ENCODE assay signal across 8 cellular contexts in the genomic region with DNA sequence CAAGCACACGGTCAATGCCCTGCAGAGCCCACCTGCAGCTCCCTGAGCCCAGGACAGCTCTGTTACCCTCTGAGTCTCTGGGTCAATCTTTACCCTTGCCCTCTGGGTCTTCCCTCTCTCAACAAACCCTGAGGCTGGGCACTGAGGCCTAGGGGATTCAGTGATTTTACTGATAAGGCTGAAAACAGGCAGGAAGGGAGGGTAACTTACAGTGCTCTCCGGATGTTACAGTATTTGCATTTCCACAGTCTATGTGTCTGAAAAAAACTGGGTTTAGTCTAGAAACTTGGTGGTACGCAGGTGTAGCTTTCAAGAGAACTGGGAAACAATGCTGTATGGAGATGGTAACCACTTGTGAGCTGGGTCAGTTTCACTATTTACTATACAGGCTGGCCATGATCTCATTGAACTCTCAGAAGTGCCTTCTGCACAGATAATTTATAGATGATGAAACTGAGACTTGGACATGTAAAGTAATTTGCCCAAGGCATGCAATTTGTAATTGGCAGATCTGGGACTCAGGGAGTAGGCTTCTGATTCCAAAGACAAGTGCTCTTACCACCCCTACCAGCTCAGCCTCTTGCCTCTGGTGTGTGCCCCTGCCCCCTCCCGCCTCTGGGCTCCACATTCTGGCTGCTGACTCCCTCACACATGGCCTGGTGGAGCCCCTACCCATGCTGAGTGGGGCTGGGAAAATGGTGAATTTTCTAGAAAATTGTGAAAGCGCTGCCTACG. TPM values are rescaled to one million over a fixed set of nuclear protein-coding genes. Genes with fewer than 3 reads are reported as not detected.
DNase-seq lines count a peak whose midpoint lies in the region; ATAC-seq and TF ChIP-seq lines count a peak whose summit lies in the region.

No MANE protein-coding gene starts in this region.

- H3K27me3 Mint-ChIP-seq in activated T-helper 2 cell treated with anti-CD3 and anti-CD28 coated beads, Interferon-gamma antibody, Interleukin-2, Interleukin-4, amounts not matched to agents 10 μg/mL and 5 μg/mL and 100 μg/mL, durations not matched to agents 14 hours and 24 hours and 36 hours (ENCODE audit: low read depth) = peaks cover 7% of the 10 kb centered on the region
- H3K27me3 Mint-ChIP-seq in CD14-positive monocyte (ENCODE audit: low read depth in 3 of 3) = peaks cover 4 to 13% (median 8%) of the 10 kb centered on the region in 3 donors

- peak overlapping the region; percentile 28 for H3K4me3 Mint-ChIP-seq in activated T-helper 2 cell treated with anti-CD3 and anti-CD28 coated beads, Interferon-gamma antibody, Interleukin-2, Interleukin-4, amounts not matched to agents 10 μg/mL and 5 μg/mL and 100 μg/mL, durations not matched to agents 14 hours and 24 hours and 36 hours (ENCODE audit: low read depth)
- no peak overlapping the region for H3K4me3 Mint-ChIP-seq in CD14-positive monocyte

- no peak for TF ChIP-seq CTCF in CD14-positive monocyte (IDR thresholded peaks at IDR 0.05)

- intact Hi-C loops in activated T-helper 2 cell treated with anti-CD3 and anti-CD28 coated beads, Interferon-gamma antibody, Interleukin-2, Interleukin-4, amounts not matched to agents 10 μg/mL and 5 μg/mL and 100 μg/mL, durations not matched to agents 14 hours and 24 hours and 36 hours (cut with micrococcal nuclease) = loop anchor here (1.0 kb wide), 1 partner anchor 19 kb away; no protein-coding TSS in a partner anchor
- intact Hi-C loops in CD14-positive monocyte (cut with micrococcal nuclease) = no loop called here

- ATAC-seq in GM19455 (IDR thresholded peaks at IDR 0.05; ENCODE audit: unreplicated experiment) (peak; percentile 78), HG03442 (IDR thresholded peaks at IDR 0.05; ENCODE audit: unreplicated experiment) (peak; percentile 81)

- DNase-seq in EH (ENCODE audit: low read depth) (peak; percentile 22), hepatic stellate cell (ENCODE audit: low spot score) (no peak), midbrain (lab: John Stamatoyannopoulos, UW) (no peak), CD14-positive monocyte (ENCODE audit: low spot score) (no peak), HT-29 (ENCODE audit: low spot score) (no peak)
- no peak for DNase-seq in activated T-helper 2 cell treated with anti-CD3 and anti-CD28 coated beads, Interferon-gamma antibody, Interleukin-2, Interleukin-4, amounts not matched to agents 10 μg/mL and 5 μg/mL and 100 μg/mL, durations not matched to agents 14 hours and 24 hours and 36 hours (ENCODE audit: low spot score)

- H3K27ac Mint-ChIP-seq in activated T-helper 2 cell treated with anti-CD3 and anti-CD28 coated beads, Interferon-gamma antibody, Interleukin-2, Interleukin-4, amounts not matched to agents 10 μg/mL and 5 μg/mL and 100 μg/mL, durations not matched to agents 14 hours and 24 hours and 36 hours = peak overlapping the region; percentile 84
- no peak overlapping the region for H3K27ac Mint-ChIP-seq in CD14-positive monocyte

- no peaks in the 10 kb centered on the region for H3K9me3 Mint-ChIP-seq in activated T-helper 2 cell treated with anti-CD3 and anti-CD28 coated beads, Interferon-gamma antibody, Interleukin-2, Interleukin-4, amounts not matched to agents 10 μg/mL and 5 μg/mL and 100 μg/mL, durations not matched to agents 14 hours and 24 hours and 36 hours
- peaks cover 0 to 1% (median 0%) of the 10 kb centered on the region in 7 donors for H3K9me3 Mint-ChIP-seq in CD14-positive monocyte

- no peaks in the 10 kb centered on the region for H3K36me3 Mint-ChIP-seq in activated T-helper 2 cell treated with anti-CD3 and anti-CD28 coated beads, Interferon-gamma antibody, Interleukin-2, Interleukin-4, amounts not matched to agents 10 μg/mL and 5 μg/mL and 100 μg/mL, durations not matched to agents 14 hours and 24 hours and 36 hours (ENCODE audit: low read depth)
- H3K36me3 Mint-ChIP-seq in CD14-positive monocyte = no peaks in the 10 kb centered on the region

- H3K4me1 Mint-ChIP-seq in activated T-helper 2 cell treated with anti-CD3 and anti-CD28 coated beads, Interferon-gamma antibody, Interleukin-2, Interleukin-4, amounts not matched to agents 10 μg/mL and 5 μg/mL and 100 μg/mL, durations not matched to agents 14 hours and 24 hours and 36 hours (ENCODE audit: low read depth) = peaks cover 80% of the 10 kb centered on the region
- peaks cover 3% of the 10 kb centered on the region for H3K4me1 Mint-ChIP-seq in CD14-positive monocyte

RNA-seq across cellular contexts. Expression of a gene that starts 48.8 kb away (rescaled TPM):
- total RNA-seq in activated T-helper 2 cell treated with anti-CD3 and anti-CD28 coated beads, Interferon-gamma antibody, Interleukin-2, Interleukin-4, amounts not matched to agents 10 μg/mL and 5 μg/mL and 100 μg/mL, durations not matched to agents 14 hours and 24 hours and 36 hours = 11.2 and 11.6 TPM in 2 replicates
- under 1 TPM; 0.17 to 0.27 TPM for polyA plus RNA-seq in CD14-positive monocyte
- total RNA-seq in HT-29 (2014; rRNA removed; shearing (Covaris generic)) = 0.05 and 0.13 TPM in 2 replicates

Comparison
In these comparisons a context has a peak if more than half of its experiments do, and no peak if none do; other contexts are left out.
1. RNA of a gene that starts 48.8 kb away (total RNA-seq): 11.2 to 11.6 TPM in activated T-helper 2 cell treated with anti-CD3 and anti-CD28 coated beads, Interferon-gamma antibody, Interleukin-2, Interleukin-4, amounts not matched to agents 10 μg/mL and 5 μg/mL and 100 μg/mL, durations not matched to agents 14 hours and 24 hours and 36 hours; 0.05 to 0.13 TPM in HT-29; every median in the first group is over 10 times any median in the second.